Comparison of ENCODE assay signal across 3 cellular contexts in genomic region chr11:17968206-17968605, GRCh38.
A peak's percentile ranks its signal among the peaks of the same experiment; 100 is the strongest.
TF ChIP-seq lines count a peak whose summit lies in the region.

No MANE protein-coding gene starts in this region.

TF ChIP-seq in A549, 52 proteins besides CTCF, POLR2A, EP300 and RAD21:
- TF ChIP-seq, protein P1, sequence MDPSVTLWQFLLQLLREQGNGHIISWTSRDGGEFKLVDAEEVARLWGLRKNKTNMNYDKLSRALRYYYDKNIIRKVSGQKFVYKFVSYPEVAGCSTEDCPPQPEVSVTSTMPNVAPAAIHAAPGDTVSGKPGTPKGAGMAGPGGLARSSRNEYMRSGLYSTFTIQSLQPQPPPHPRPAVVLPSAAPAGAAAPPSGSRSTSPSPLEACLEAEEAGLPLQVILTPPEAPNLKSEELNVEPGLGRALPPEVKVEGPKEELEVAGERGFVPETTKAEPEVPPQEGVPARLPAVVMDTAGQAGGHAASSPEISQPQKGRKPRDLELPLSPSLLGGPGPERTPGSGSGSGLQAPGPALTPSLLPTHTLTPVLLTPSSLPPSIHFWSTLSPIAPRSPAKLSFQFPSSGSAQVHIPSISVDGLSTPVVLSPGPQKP (IDR thresholded peaks at IDR 0.05; ENCODE audit: low read depth, low read length) = no peak
- TF ChIP-seq, protein P2, sequence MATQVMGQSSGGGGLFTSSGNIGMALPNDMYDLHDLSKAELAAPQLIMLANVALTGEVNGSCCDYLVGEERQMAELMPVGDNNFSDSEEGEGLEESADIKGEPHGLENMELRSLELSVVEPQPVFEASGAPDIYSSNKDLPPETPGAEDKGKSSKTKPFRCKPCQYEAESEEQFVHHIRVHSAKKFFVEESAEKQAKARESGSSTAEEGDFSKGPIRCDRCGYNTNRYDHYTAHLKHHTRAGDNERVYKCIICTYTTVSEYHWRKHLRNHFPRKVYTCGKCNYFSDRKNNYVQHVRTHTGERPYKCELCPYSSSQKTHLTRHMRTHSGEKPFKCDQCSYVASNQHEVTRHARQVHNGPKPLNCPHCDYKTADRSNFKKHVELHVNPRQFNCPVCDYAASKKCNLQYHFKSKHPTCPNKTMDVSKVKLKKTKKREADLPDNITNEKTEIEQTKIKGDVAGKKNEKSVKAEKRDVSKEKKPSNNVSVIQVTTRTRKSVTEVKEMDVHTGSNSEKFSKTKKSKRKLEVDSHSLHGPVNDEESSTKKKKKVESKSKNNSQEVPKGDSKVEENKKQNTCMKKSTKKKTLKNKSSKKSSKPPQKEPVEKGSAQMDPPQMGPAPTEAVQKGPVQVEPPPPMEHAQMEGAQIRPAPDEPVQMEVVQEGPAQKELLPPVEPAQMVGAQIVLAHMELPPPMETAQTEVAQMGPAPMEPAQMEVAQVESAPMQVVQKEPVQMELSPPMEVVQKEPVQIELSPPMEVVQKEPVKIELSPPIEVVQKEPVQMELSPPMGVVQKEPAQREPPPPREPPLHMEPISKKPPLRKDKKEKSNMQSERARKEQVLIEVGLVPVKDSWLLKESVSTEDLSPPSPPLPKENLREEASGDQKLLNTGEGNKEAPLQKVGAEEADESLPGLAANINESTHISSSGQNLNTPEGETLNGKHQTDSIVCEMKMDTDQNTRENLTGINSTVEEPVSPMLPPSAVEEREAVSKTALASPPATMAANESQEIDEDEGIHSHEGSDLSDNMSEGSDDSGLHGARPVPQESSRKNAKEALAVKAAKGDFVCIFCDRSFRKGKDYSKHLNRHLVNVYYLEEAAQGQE (IDR thresholded peaks at IDR 0.05) = peak; percentile 52; the same call in 1 of the 2 replicates

TF ChIP-seq in HCT116, 20 proteins besides CTCF, POLR2A, EP300 and RAD21:
- TF ChIP-seq, protein P2 (IDR thresholded peaks at IDR 0.05; ENCODE audit: low read depth) = peak; percentile 31; the same call in 1 of the 2 replicates
- TF ChIP-seq MAX (IDR thresholded peaks at IDR 0.05) (no peak), ELF1 (IDR thresholded peaks at IDR 0.05; ENCODE audit: borderline replicate concordance, low read depth) (no peak)

TF ChIP-seq in GM12878, 131 proteins besides CTCF, POLR2A, EP300 and RAD21:
- TF ChIP-seq CUX1 (IDR thresholded peaks at IDR 0.05; ENCODE audit: insufficient replicate concordance, low read depth, low read length) (no peak), POLR2AphosphoS5 (IDR thresholded peaks at IDR 0.05; ENCODE audit: low read length) (no peak), IRF4 (IDR thresholded peaks at IDR 0.05; ENCODE audit: low read depth, low read length) (no peak), SUZ12 (IDR thresholded peaks at IDR 0.05; ENCODE audit: unreplicated experiment) (no peak)
- TF ChIP-seq, protein P2 (IDR thresholded peaks at IDR 0.05; ENCODE audit: low read depth, low read length) = peak; percentile 43; the same call in 1 of the 2 replicates
- TF ChIP-seq, protein P3, sequence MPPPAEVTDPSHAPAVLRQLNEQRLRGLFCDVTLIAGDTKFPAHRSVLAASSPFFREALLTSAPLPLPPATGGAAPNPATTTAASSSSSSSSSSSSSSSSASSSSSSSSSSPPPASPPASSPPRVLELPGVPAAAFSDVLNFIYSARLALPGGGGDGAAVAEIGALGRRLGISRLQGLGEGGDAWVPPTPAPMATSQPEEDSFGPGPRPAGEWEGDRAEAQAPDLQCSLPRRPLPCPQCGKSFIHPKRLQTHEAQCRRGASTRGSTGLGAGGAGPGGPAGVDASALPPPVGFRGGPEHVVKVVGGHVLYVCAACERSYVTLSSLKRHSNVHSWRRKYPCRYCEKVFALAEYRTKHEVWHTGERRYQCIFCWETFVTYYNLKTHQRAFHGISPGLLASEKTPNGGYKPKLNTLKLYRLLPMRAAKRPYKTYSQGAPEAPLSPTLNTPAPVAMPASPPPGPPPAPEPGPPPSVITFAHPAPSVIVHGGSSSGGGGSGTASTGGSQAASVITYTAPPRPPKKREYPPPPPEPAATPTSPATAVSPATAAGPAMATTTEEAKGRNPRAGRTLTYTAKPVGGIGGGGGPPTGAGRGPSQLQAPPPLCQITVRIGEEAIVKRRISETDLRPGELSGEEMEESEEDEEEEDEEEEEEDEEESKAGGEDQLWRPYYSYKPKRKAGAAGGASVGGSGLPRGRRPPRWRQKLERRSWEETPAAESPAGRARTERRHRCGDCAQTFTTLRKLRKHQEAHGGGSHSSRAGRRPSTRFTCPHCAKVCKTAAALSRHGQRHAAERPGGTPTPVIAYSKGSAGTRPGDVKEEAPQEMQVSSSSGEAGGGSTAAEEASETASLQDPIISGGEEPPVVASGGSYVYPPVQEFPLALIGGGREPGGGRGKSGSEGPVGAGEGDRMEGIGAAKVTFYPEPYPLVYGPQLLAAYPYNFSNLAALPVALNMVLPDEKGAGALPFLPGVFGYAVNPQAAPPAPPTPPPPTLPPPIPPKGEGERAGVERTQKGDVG (CRISPR knock-in tag; IDR thresholded peaks at IDR 0.05) = no peak
- TF ChIP-seq, protein P4, sequence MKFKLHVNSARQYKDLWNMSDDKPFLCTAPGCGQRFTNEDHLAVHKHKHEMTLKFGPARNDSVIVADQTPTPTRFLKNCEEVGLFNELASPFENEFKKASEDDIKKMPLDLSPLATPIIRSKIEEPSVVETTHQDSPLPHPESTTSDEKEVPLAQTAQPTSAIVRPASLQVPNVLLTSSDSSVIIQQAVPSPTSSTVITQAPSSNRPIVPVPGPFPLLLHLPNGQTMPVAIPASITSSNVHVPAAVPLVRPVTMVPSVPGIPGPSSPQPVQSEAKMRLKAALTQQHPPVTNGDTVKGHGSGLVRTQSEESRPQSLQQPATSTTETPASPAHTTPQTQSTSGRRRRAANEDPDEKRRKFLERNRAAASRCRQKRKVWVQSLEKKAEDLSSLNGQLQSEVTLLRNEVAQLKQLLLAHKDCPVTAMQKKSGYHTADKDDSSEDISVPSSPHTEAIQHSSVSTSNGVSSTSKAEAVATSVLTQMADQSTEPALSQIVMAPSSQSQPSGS (IDR thresholded peaks at IDR 0.05; ENCODE audit: low read length) = no peak
